ENCODE assay signal across 1 cellular context in genomic region chr3:10736444-10736843, GRCh38.
TF ChIP-seq lines count a peak whose summit lies in the region.
"Not testable (repeated sequence)": the region's sequence is repeated elsewhere in the genome, so short reads cannot be mapped to it uniquely, and the experiment has no call there.

No MANE protein-coding gene starts in this region.

- CTCF ChIA-PET in HEK293 (lab: Yijun Ruan, JAX): not testable (repeated sequence)

- not testable (repeated sequence) for TF ChIP-seq CTCF in HEK293 (tag by site-specific recombination; IDR thresholded peaks at IDR 0.05)

- not testable (repeated sequence) for H3K36me3 ChIP-seq in HEK293 (ENCODE audit: control insufficient read depth in 2 of 2, insufficient read depth in 1 of 2, low read length in 2 of 2)

- H3K4me3 ChIP-seq in HEK293 (ENCODE audit: low read depth, low read length): not testable (repeated sequence)

- POLR2A ChIA-PET in HEK293 (lab: Yijun Ruan, JAX): not testable (repeated sequence)

- H3K9me3 ChIP-seq in HEK293 (ENCODE audit: control insufficient read depth, insufficient read depth, low read depth, low read length): not testable (repeated sequence)

- not testable (repeated sequence) for H3K4me1 ChIP-seq in HEK293 (ENCODE audit: control insufficient read depth, insufficient read depth, low read length)

- not testable (repeated sequence) for H3K27ac ChIP-seq in HEK293 (ENCODE audit: extremely low read depth, low read depth, low read length)

TF ChIP-seq in HEK293, 187 proteins besides CTCF, POLR2A, EP300 and RAD21:
- TF ChIP-seq ZNF146 (tag by site-specific recombination; IDR thresholded peaks at IDR 0.05): peak; percentile 93
- TF ChIP-seq, protein P1, sequence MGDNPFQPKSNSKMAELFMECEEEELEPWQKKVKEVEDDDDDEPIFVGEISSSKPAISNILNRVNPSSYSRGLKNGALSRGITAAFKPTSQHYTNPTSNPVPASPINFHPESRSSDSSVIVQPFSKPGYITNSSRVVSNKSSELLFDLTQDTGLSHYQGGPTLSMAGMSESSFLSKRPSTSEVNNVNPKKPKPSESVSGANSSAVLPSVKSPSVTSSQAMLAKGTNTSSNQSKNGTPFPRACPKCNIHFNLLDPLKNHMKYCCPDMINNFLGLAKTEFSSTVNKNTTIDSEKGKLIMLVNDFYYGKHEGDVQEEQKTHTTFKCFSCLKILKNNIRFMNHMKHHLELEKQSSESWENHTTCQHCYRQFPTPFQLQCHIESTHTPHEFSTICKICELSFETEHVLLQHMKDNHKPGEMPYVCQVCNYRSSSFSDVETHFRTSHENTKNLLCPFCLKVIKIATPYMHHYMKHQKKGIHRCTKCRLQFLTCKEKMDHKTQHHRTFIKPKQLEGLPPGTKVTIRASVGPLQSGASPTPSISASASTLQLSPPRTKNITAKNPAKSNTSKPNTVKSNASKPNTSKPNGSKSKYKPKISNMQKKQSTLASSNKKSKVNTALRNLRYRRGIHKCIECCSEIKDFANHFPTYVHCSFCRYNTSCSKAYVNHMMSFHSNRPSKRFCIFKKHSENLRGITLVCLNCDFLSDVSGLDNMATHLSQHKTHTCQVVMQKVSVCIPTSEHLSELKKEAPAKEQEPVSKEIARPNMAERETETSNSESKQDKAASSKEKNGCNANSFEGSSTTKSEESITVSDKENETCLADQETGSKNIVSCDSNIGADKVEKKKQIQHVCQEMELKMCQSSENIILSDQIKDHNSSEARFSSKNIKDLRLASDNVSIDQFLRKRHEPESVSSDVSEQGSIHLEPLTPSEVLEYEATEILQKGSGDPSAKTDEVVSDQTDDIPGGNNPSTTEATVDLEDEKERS (tag by site-specific recombination; IDR thresholded peaks at IDR 0.05): peak; percentile 27; the same call in 1 of the 2 replicates
